In the genomic region with DNA sequence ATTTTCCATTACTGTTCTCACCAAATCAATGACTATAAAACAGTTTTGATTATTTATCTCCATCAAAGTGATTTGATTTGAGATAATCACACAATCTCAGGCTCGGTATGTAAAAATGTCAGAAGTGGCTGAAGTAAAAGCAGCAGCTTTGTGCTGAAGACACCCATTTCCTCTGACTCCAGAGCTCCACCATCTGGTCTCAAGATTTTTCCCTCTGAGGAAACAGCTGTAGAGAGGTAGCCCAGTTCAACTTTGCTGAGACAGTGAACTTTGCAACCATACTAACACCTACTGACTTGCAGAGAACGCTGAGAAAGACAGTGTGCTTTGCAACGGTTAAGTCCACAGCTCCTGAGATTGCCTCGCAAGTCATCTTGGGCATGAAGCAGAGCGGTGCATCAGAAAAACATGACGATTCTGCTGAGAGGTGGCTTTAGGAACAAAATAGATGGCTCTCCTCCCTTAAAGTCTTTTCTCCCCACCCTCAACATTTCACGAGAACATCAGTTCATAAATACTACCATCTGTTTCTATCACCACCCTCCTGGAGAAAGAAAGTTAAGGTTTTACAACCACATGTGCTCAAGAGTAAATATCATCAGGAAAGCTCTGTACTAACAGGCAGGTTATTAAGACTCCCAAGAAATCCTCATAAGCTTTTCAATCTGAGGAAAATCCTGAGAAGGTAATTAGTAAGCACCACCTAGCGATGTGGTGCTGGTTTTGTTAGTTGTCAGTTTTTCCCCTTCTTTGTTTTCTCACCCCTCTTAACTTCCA, we compare ENCODE assay signal across 2 cellular contexts.
TF ChIP-seq lines count a peak whose summit lies in the region.

No MANE protein-coding gene starts in this region.

TF ChIP-seq in GM12891, 5 proteins besides CTCF, POLR2A, EP300 and RAD21:
- TF ChIP-seq POU2F2 (IDR thresholded peaks at IDR 0.05; ENCODE audit: low read depth, low read length) (no peak), POLR2AphosphoS5 (IDR thresholded peaks at IDR 0.05; ENCODE audit: low read depth, low read length) (no peak), SPI1 (IDR thresholded peaks at IDR 0.05; ENCODE audit: low read depth, low read length) (no peak), PAX5 (IDR thresholded peaks at IDR 0.05; ENCODE audit: insufficient read depth, low read length, severe bottlenecking) (no peak), TAF1 (IDR thresholded peaks at IDR 0.05; ENCODE audit: low read depth, low read length) (no peak)

TF ChIP-seq in HepG2, 621 proteins besides CTCF, POLR2A, EP300 and RAD21 (continues in another document):
- TF ChIP-seq, protein P1, sequence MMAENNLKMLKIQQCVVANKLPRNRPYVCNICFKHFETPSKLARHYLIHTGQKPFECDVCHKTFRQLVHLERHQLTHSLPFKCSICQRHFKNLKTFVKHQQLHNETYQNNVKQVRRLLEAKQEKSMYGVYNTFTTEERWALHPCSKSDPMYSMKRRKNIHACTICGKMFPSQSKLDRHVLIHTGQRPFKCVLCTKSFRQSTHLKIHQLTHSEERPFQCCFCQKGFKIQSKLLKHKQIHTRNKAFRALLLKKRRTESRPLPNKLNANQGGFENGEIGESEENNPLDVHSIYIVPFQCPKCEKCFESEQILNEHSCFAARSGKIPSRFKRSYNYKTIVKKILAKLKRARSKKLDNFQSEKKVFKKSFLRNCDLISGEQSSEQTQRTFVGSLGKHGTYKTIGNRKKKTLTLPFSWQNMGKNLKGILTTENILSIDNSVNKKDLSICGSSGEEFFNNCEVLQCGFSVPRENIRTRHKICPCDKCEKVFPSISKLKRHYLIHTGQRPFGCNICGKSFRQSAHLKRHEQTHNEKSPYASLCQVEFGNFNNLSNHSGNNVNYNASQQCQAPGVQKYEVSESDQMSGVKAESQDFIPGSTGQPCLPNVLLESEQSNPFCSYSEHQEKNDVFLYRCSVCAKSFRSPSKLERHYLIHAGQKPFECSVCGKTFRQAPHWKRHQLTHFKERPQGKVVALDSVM (CRISPR knock-in tag; IDR thresholded peaks at IDR 0.05), result no peak
- TF ChIP-seq ZNF431 (CRISPR knock-in tag; IDR thresholded peaks at IDR 0.05; ENCODE audit: borderline replicate concordance, low read depth) (no peak), HOXA5 (CRISPR knock-in tag; IDR thresholded peaks at IDR 0.05) (peak; percentile 37; the same call in 1 of the 2 replicates), CCDC6 (CRISPR knock-in tag; IDR thresholded peaks at IDR 0.05) (no peak), EHMT2 (IDR thresholded peaks at IDR 0.05; ENCODE audit: borderline replicate concordance, low read depth, low read length) (no peak), FOXP1 (IDR thresholded peaks at IDR 0.05) (no peak), FOXP1 (CRISPR knock-in tag; IDR thresholded peaks at IDR 0.05) (no peak), ZSCAN31 (CRISPR knock-in tag; IDR thresholded peaks at IDR 0.05; ENCODE audit: low read depth) (0 out of 2 replicates have a peak, but pooled peaks have one; percentile 42), CREB1 (IDR thresholded peaks at IDR 0.05) (no peak), CREB1 (CRISPR knock-in tag; IDR thresholded peaks at IDR 0.05) (no peak), TCF7L2 (IDR thresholded peaks at IDR 0.05; ENCODE audit: low read depth, low read length) (no peak), ZMYM4 (CRISPR knock-in tag; IDR thresholded peaks at IDR 0.05) (peak; percentile 52), STAG1 (CRISPR knock-in tag; IDR thresholded peaks at IDR 0.05) (peak; percentile 86), KDM3A (CRISPR knock-in tag; IDR thresholded peaks at IDR 0.05; ENCODE audit: low read depth) (no peak), SOX6 (IDR thresholded peaks at IDR 0.05) (no peak), SOX6 (CRISPR knock-in tag; IDR thresholded peaks at IDR 0.05) (no peak), ZNF768 (CRISPR knock-in tag; IDR thresholded peaks at IDR 0.05) (no peak), ZNF530 (CRISPR knock-in tag; IDR thresholded peaks at IDR 0.05; ENCODE audit: low read depth) (no peak), MTF1 (CRISPR knock-in tag; IDR thresholded peaks at IDR 0.05) (no peak), REPIN1 (CRISPR knock-in tag; IDR thresholded peaks at IDR 0.05; ENCODE audit: borderline replicate concordance, low read depth) (no peak), MXD4 (CRISPR knock-in tag; IDR thresholded peaks at IDR 0.05) (no peak), CHD4 (IDR thresholded peaks at IDR 0.05; ENCODE audit: borderline replicate concordance, low read length) (no peak), ZNF792 (CRISPR knock-in tag; IDR thresholded peaks at IDR 0.05) (no peak), KLF9 (CRISPR knock-in tag; IDR thresholded peaks at IDR 0.05; ENCODE audit: low read depth) (no peak), SP5 (CRISPR knock-in tag; IDR thresholded peaks at IDR 0.05; ENCODE audit: borderline replicate concordance, low read depth) (no peak), EED (CRISPR knock-in tag; IDR thresholded peaks at IDR 0.05) (no peak), NFKB2 (CRISPR knock-in tag; IDR thresholded peaks at IDR 0.05; ENCODE audit: borderline replicate concordance) (no peak), ZNF839 (CRISPR knock-in tag; IDR thresholded peaks at IDR 0.05; ENCODE audit: borderline replicate concordance) (no peak), LCORL (IDR thresholded peaks at IDR 0.05) (no peak), LCORL (CRISPR knock-in tag; IDR thresholded peaks at IDR 0.05) (0 out of 2 replicates have a peak, but pooled peaks have one; percentile 26), FOXO1 (CRISPR knock-in tag; IDR thresholded peaks at IDR 0.05) (0 out of 2 replicates have a peak, but pooled peaks have one; percentile 50), ZNF24 (IDR thresholded peaks at IDR 0.05) (no peak), SMC3 (IDR thresholded peaks at IDR 0.05; ENCODE audit: low read length) (peak; percentile 95), ZNF570 (CRISPR knock-in tag; IDR thresholded peaks at IDR 0.05; ENCODE audit: borderline replicate concordance) (no peak), HNF4G (IDR thresholded peaks at IDR 0.05; ENCODE audit: borderline replicate concordance, low read depth, low read length) (peak; percentile 26; the same call in 1 of the 2 replicates), HNF4G (CRISPR knock-in tag; IDR thresholded peaks at IDR 0.05; ENCODE audit: borderline replicate concordance, low read depth) (no peak), ZNF567 (CRISPR knock-in tag; IDR thresholded peaks at IDR 0.05; ENCODE audit: borderline replicate concordance) (no peak), ZNF468 (CRISPR knock-in tag; IDR thresholded peaks at IDR 0.05) (no peak), ZNF260 (CRISPR knock-in tag; IDR thresholded peaks at IDR 0.05; ENCODE audit: borderline replicate concordance, low read depth) (no peak)
- TF ChIP-seq, protein P2, sequence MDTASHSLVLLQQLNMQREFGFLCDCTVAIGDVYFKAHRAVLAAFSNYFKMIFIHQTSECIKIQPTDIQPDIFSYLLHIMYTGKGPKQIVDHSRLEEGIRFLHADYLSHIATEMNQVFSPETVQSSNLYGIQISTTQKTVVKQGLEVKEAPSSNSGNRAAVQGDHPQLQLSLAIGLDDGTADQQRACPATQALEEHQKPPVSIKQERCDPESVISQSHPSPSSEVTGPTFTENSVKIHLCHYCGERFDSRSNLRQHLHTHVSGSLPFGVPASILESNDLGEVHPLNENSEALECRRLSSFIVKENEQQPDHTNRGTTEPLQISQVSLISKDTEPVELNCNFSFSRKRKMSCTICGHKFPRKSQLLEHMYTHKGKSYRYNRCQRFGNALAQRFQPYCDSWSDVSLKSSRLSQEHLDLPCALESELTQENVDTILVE (CRISPR knock-in tag; IDR thresholded peaks at IDR 0.05), result no peak
- TF ChIP-seq, protein P3, sequence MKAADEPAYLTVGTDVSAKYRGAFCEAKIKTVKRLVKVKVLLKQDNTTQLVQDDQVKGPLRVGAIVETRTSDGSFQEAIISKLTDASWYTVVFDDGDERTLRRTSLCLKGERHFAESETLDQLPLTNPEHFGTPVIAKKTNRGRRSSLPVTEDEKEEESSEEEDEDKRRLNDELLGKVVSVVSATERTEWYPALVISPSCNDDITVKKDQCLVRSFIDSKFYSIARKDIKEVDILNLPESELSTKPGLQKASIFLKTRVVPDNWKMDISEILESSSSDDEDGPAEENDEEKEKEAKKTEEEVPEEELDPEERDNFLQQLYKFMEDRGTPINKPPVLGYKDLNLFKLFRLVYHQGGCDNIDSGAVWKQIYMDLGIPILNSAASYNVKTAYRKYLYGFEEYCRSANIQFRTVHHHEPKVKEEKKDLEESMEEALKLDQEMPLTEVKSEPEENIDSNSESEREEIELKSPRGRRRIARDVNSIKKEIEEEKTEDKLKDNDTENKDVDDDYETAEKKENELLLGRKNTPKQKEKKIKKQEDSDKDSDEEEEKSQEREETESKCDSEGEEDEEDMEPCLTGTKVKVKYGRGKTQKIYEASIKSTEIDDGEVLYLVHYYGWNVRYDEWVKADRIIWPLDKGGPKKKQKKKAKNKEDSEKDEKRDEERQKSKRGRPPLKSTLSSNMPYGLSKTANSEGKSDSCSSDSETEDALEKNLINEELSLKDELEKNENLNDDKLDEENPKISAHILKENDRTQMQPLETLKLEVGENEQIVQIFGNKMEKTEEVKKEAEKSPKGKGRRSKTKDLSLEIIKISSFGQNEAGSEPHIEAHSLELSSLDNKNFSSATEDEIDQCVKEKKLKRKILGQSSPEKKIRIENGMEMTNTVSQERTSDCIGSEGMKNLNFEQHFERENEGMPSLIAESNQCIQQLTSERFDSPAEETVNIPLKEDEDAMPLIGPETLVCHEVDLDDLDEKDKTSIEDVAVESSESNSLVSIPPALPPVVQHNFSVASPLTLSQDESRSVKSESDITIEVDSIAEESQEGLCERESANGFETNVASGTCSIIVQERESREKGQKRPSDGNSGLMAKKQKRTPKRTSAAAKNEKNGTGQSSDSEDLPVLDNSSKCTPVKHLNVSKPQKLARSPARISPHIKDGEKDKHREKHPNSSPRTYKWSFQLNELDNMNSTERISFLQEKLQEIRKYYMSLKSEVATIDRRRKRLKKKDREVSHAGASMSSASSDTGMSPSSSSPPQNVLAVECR (CRISPR knock-in tag; IDR thresholded peaks at IDR 0.05; ENCODE audit: borderline replicate concordance), result peak; percentile 17; the same call in 1 of the 2 replicates
- TF ChIP-seq, protein P4, sequence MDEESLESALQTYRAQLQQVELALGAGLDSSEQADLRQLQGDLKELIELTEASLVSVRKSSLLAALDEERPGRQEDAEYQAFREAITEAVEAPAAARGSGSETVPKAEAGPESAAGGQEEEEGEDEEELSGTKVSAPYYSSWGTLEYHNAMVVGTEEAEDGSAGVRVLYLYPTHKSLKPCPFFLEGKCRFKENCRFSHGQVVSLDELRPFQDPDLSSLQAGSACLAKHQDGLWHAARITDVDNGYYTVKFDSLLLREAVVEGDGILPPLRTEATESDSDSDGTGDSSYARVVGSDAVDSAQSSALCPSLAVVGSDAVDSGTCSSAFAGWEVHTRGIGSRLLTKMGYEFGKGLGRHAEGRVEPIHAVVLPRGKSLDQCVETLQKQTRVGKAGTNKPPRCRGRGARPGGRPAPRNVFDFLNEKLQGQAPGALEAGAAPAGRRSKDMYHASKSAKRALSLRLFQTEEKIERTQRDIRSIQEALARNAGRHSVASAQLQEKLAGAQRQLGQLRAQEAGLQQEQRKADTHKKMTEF (CRISPR knock-in tag; IDR thresholded peaks at IDR 0.05), result peak; percentile 40; the same call in 1 of the 2 replicates
- TF ChIP-seq, protein P5, sequence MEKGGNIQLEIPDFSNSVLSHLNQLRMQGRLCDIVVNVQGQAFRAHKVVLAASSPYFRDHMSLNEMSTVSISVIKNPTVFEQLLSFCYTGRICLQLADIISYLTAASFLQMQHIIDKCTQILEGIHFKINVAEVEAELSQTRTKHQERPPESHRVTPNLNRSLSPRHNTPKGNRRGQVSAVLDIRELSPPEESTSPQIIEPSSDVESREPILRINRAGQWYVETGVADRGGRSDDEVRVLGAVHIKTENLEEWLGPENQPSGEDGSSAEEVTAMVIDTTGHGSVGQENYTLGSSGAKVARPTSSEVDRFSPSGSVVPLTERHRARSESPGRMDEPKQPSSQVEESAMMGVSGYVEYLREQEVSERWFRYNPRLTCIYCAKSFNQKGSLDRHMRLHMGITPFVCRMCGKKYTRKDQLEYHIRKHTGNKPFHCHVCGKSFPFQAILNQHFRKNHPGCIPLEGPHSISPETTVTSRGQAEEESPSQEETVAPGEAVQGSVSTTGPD (CRISPR knock-in tag; IDR thresholded peaks at IDR 0.05), result no peak
- TF ChIP-seq, protein P6, sequence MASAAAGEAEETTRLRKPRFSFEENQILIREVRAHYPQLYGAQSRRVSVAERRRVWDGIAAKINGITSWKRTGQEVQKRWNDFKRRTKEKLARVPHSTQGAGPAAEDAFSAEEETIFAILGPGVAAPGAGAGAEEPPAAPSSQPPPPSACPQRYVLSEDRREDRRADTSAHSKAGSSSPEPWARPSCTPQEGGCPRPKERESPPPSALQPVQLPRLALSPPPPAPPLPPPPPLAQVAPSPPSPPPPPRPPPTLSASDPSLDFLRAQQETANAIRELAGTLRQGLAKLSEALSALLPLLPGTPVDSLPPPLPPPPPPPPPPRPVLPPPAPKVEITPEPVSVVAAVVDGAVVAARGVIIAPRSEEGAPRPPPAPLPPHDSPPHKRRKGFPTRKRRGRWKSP (CRISPR knock-in tag; IDR thresholded peaks at IDR 0.05), result no peak
- TF ChIP-seq, protein P7, sequence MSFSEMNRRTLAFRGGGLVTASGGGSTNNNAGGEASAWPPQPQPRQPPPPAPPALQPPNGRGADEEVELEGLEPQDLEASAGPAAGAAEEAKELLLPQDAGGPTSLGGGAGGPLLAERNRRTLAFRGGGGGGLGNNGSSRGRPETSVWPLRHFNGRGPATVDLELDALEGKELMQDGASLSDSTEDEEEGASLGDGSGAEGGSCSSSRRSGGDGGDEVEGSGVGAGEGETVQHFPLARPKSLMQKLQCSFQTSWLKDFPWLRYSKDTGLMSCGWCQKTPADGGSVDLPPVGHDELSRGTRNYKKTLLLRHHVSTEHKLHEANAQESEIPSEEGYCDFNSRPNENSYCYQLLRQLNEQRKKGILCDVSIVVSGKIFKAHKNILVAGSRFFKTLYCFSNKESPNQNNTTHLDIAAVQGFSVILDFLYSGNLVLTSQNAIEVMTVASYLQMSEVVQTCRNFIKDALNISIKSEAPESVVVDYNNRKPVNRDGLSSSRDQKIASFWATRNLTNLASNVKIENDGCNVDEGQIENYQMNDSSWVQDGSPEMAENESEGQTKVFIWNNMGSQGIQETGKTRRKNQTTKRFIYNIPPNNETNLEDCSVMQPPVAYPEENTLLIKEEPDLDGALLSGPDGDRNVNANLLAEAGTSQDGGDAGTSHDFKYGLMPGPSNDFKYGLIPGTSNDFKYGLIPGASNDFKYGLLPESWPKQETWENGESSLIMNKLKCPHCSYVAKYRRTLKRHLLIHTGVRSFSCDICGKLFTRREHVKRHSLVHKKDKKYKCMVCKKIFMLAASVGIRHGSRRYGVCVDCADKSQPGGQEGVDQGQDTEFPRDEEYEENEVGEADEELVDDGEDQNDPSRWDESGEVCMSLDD (CRISPR knock-in tag; IDR thresholded peaks at IDR 0.05; ENCODE audit: borderline replicate concordance), result no peak
- TF ChIP-seq, protein P8, sequence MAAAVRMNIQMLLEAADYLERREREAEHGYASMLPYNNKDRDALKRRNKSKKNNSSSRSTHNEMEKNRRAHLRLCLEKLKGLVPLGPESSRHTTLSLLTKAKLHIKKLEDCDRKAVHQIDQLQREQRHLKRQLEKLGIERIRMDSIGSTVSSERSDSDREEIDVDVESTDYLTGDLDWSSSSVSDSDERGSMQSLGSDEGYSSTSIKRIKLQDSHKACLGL (CRISPR knock-in tag; IDR thresholded peaks at IDR 0.05), result no peak
- TF ChIP-seq, protein P9, sequence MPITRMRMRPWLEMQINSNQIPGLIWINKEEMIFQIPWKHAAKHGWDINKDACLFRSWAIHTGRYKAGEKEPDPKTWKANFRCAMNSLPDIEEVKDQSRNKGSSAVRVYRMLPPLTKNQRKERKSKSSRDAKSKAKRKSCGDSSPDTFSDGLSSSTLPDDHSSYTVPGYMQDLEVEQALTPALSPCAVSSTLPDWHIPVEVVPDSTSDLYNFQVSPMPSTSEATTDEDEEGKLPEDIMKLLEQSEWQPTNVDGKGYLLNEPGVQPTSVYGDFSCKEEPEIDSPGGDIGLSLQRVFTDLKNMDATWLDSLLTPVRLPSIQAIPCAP (CRISPR knock-in tag; IDR thresholded peaks at IDR 0.05; ENCODE audit: low read depth), result no peak
